1 cellular context compared by ENCODE assay signal in the genomic region with DNA sequence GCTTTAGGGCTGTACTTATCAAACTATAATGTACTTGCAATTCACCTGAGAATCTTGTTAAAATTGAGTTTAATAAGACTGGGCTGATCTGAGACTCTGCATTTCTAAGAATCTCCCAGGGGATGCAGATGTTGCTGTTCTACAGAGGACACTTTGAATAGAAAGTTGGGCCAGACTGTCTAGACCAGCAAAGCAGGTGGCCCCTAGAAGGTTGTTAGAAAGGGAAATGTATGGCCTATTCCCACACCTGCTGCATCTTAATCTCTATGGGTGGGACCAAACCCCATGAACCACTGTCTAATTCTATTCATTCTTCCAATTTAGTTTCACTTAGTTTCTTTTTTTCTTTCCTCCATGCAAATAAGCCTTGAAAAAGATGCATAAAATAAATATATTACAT.
TF ChIP-seq lines count a peak whose summit lies in the region.

No MANE protein-coding gene starts in this region.

TF ChIP-seq in WTC11, 78 proteins besides CTCF, POLR2A, EP300 and RAD21 (continued from another document):
- TF ChIP-seq ZMAT4 (CRISPR knock-in tag; IDR thresholded peaks at IDR 0.05) (no peak), GTF2I (CRISPR knock-in tag; conservative IDR thresholded peaks at IDR 0.05) (no peak), NR2C2 (CRISPR knock-in tag; IDR thresholded peaks at IDR 0.05) (no peak)
- TF ChIP-seq, protein P1, sequence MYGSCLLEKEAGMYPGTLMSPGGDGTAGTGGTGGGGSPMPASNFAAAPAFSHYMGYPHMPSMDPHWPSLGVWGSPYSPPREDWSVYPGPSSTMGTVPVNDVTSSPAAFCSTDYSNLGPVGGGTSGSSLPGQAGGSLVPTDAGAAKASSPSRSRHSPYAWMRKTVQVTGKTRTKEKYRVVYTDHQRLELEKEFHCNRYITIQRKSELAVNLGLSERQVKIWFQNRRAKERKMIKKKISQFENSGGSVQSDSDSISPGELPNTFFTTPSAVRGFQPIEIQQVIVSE (CRISPR knock-in tag; IDR thresholded peaks at IDR 0.05; ENCODE audit: borderline replicate concordance), result no peak
